ENCODE assay signal across 28 cellular contexts in genomic region chr7:157974678-157975230, GRCh38.
"Had no signal": no experiment of that assay in that cellular context is flagged by ENCODE, and none has a peak within 500 bp of the region (broad histone marks: within the 10 kb centered on the region; RNA-seq: fewer than 3 reads in every experiment).

No MANE protein-coding gene starts in this region.

- H3K27me3 ChIP-seq: adrenal gland, body of pancreas, SJSA1 had no signal

- H3K4me2 ChIP-seq: SK-N-SH had no signal

- H3K4me1 ChIP-seq: adrenal gland, body of pancreas, breast epithelium, SJSA1 had no signal

- H3K9ac ChIP-seq: SK-N-SH had no signal

- DNase-seq: activated CD4-positive, alpha-beta T cell treated with anti-CD3 and anti-CD28 coated beads, Interleukin-2, amount 10 ng/mL, durations not matched to agents 24 days and 14 days; activated CD4-positive, alpha-beta T cell treated with anti-CD3 and anti-CD28 coated beads, Interleukin-2, amount 50 U/mL, for 4 hours; activated CD8-positive, alpha-beta T cell treated with anti-CD3 and anti-CD28 coated beads for 36 hours; activated gamma-delta T cell treated with Interleukin-2 at 50 U/mL for 16 hours; activated naive CD4-positive, alpha-beta T cell treated with anti-CD3 and anti-CD28 coated beads for 36 hours; activated T-cell treated with anti-CD3 and anti-CD28 coated beads, Interleukin-2, amount 50 U/mL, for 1 hour; activated T-cell treated with anti-CD3 and anti-CD28 coated beads, Interleukin-2, amount 50 U/mL, for 72 hours; body of pancreas; caudate nucleus; NCI-H1092 treated with DMSO at 0.1 percent for 48 hours; NCI-H1417; NCI-H146; NCI-H187; NCI-H2029 treated with DMSO at 0.1 percent for 48 hours; NCI-H226; NCI-H446 treated with DMSO at 0.1 percent for 48 hours; NCI-H524; SHP77 treated with DMSO at 0.1 percent for 48 hours; SK-N-SH had no signal

- H3K36me3 ChIP-seq: adrenal gland, breast epithelium, SJSA1 had no signal

- H3K27ac ChIP-seq: adrenal gland, body of pancreas, breast epithelium, SJSA1 had no signal

- FAIRE-seq: astrocyte, K562, TTC549 had no signal

- ATAC-seq: activated CD8-positive, alpha-beta T cell treated with anti-CD3 and anti-CD28 coated beads for 36 hours; activated naive CD4-positive, alpha-beta T cell treated with anti-CD3 and anti-CD28 coated beads, Interleukin-2, amount 50 U/mL, for 72 hours; activated T-cell treated with anti-CD3 and anti-CD28 coated beads, Interleukin-2, amount 50 U/mL, for 72 hours; activated T-helper 17 cell treated with anti-CD3 and anti-CD28 coated beads, Interleukin-2, amount 50 U/mL, for 72 hours; body of pancreas; Panc1 had no signal

- H3K4me3 ChIP-seq: adrenal gland, body of pancreas, breast epithelium, K562, SJSA1 had no signal
